ENCODE assay signal across 16 cellular contexts in the genomic region with DNA sequence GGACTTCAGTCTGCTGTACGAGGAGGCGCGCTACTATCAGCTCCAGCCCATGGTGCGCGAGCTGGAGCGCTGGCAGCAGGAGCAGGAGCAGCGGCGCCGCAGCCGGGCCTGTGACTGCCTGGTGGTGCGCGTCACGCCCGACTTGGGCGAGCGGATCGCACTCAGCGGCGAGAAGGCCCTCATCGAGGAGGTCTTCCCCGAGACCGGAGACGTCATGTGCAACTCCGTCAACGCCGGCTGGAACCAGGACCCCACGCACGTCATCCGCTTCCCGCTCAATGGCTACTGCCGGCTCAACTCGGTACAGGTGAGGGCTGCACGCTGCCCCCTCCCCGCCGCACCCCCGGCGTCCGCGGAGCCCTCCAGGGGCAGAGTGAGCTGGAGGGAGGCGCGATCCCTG. TPM values are rescaled to one million over a fixed set of nuclear protein-coding genes. Genes with fewer than 3 reads are reported as not detected.
DNase-seq lines count a peak whose midpoint lies in the region; ATAC-seq and TF ChIP-seq lines count a peak whose summit lies in the region.
"Had no signal": no experiment of that assay in that cellular context is flagged by ENCODE, and none has a peak within 500 bp of the region (broad histone marks: within the 10 kb centered on the region; RNA-seq: fewer than 3 reads in every experiment).

No MANE protein-coding gene starts in this region.

- ATAC-seq in upper lobe of right lung, result no peak
- no peak for ATAC-seq in GM18520 (IDR thresholded peaks at IDR 0.05; ENCODE audit: unreplicated experiment)
- ATAC-seq in stimulated activated naive CD8-positive, alpha-beta T cell treated with anti-CD3 and anti-CD28 coated beads, Interleukin-15, Interleukin-2, amounts not matched to agents 100 U/mL and 50 U/mL, for 24 hours, result no peak
- ATAC-seq: HepG2 had no signal

- no peaks in the 10 kb centered on the region for H3K27me3 ChIP-seq in right atrium auricular region
- no peaks in the 10 kb centered on the region for H3K27me3 ChIP-seq in osteoblast (ENCODE audit: insufficient read depth, low read length)
- no peaks in the 10 kb centered on the region for H3K27me3 ChIP-seq in upper lobe of right lung

- intact Hi-C loops in cardiac septum (cut with DNase I) (no loop called here), upper lobe of right lung (cut with DNase I) (no loop called here)

- no peak for TF ChIP-seq CTCF in right atrium auricular region (IDR thresholded peaks at IDR 0.05)
- no peak for TF ChIP-seq CTCF in chondrocyte (IDR thresholded peaks at IDR 0.05)
- TF ChIP-seq CTCF in osteoblast (IDR thresholded peaks at IDR 0.05; ENCODE audit: extremely low read depth, low read depth, low read length), result no peak
- no peak for TF ChIP-seq CTCF in upper lobe of right lung (IDR thresholded peaks at IDR 0.05)

- peaks cover 22% of the 10 kb centered on the region for H3K4me1 Mint-ChIP-seq in chondrocyte (ENCODE audit: low read depth)
- H3K4me1 Mint-ChIP-seq: B cell had no signal

- no peaks in the 10 kb centered on the region for H3K27me3 Mint-ChIP-seq in chondrocyte (ENCODE audit: low read depth)
- H3K27me3 Mint-ChIP-seq: B cell; CD4-positive, alpha-beta memory T cell had no signal

- H3K4me3 Mint-ChIP-seq in chondrocyte (ENCODE audit: unreplicated experiment), result no peak overlapping the region
- H3K4me3 Mint-ChIP-seq: B cell; CD4-positive, alpha-beta memory T cell; HFFc6 had no signal

- no peaks in the 10 kb centered on the region for H3K9me3 ChIP-seq in right atrium auricular region
- H3K9me3 ChIP-seq in osteoblast (ENCODE audit: low read depth, low read length), result no peaks in the 10 kb centered on the region
- no peaks in the 10 kb centered on the region for H3K9me3 ChIP-seq in upper lobe of right lung

- H3K4me2 ChIP-seq in osteoblast (ENCODE audit: insufficient read depth, low read length), result no peak overlapping the region

- no peak overlapping the region for H2AFZ ChIP-seq in osteoblast (ENCODE audit: low read length)

- H3K36me3 ChIP-seq in right atrium auricular region (peaks cover 15% of the 10 kb centered on the region), osteoblast (ENCODE audit: insufficient read depth, low read length) (peaks cover 8% of the 10 kb centered on the region), upper lobe of right lung (peaks cover 41% of the 10 kb centered on the region)

- H3K79me2 ChIP-seq in osteoblast (ENCODE audit: insufficient read depth, low read length), result no peaks in the 10 kb centered on the region

- peak; percentile 58 for DNase-seq in cardiac septum (ENCODE audit: low spot score)
- no peak for DNase-seq in right atrium auricular region (ENCODE audit: low spot score)
- DNase-seq in chondrocyte (ENCODE audit: low spot score), result peak; percentile 89
- DNase-seq in osteoblast (ENCODE audit: insufficient read length, low spot score, missing footprints), result peak; percentile 62
- peak; percentile 55 for DNase-seq in upper lobe of right lung
- no peak for DNase-seq in stimulated activated naive CD8-positive, alpha-beta T cell treated with anti-CD3 and anti-CD28 coated beads, Interleukin-15, Interleukin-2, amounts not matched to agents 100 U/mL and 50 U/mL, for 24 hours
- DNase-seq: C1 segment of cervical spinal cord; CD4-positive, alpha-beta memory T cell; COR-L47; DMS153; DMS79 treated with DMSO at 0.1 percent for 48 hours; HCEC 1CT; HFFc6 had no signal

- peaks cover 0 to 9% of the 10 kb centered on the region in 2 donors for H3K4me1 ChIP-seq in right atrium auricular region
- peaks cover 4% of the 10 kb centered on the region for H3K4me1 ChIP-seq in osteoblast (ENCODE audit: insufficient read depth, low read length)
- H3K4me1 ChIP-seq in upper lobe of right lung, result peaks cover 13% of the 10 kb centered on the region

- peaks cover 24% of the 10 kb centered on the region for H3K36me3 Mint-ChIP-seq in chondrocyte (ENCODE audit: low read depth)

- peaks cover 8% of the 10 kb centered on the region for H4K20me1 ChIP-seq in osteoblast (ENCODE audit: insufficient read depth, low read length)

- H3K27ac ChIP-seq in right atrium auricular region, result no peak overlapping the region
- H3K27ac ChIP-seq in osteoblast (ENCODE audit: low read depth, low read length), result no peak overlapping the region
- H3K27ac ChIP-seq in upper lobe of right lung, result no peak overlapping the region

- H3K9me3 Mint-ChIP-seq in chondrocyte (ENCODE audit: low read depth), result no peaks in the 10 kb centered on the region
- H3K9me3 Mint-ChIP-seq: CD4-positive, alpha-beta memory T cell; HFFc6 had no signal

- H3K4me3 ChIP-seq in right atrium auricular region (no peak overlapping the region), osteoblast (ENCODE audit: insufficient read depth, low read length) (no peak overlapping the region), upper lobe of right lung (no peak overlapping the region)

- no peak overlapping the region for H3K27ac Mint-ChIP-seq in chondrocyte (ENCODE audit: unreplicated experiment)
- H3K27ac Mint-ChIP-seq: B cell; CD4-positive, alpha-beta memory T cell; HFFc6 had no signal

RNA-seq across cellular contexts. Expression of gene KCTD15, which starts 14.6 kb away (rescaled TPM):
- total RNA-seq in cardiac septum (20.2 TPM), right atrium auricular region (10 to 100 TPM in 1 of 2 donors, 1 to 10 TPM in 1; 8.6 to 24.4 TPM), chondrocyte (48.1 to 64.2 TPM (median 60.7 TPM) in 3 replicates), osteoblast (39.5 and 55.7 TPM in 2 replicates), upper lobe of right lung (48.7 TPM)

Comparison
In these comparisons a context has a peak if more than half of its experiments do, and no peak if none do; other contexts are left out.
1. DNase-seq: peak in cardiac septum (single experiment), chondrocyte (single experiment), osteoblast (single experiment) and upper lobe of right lung (single experiment); none in right atrium auricular region (single experiment) and stimulated activated naive CD8-positive, alpha-beta T cell treated with anti-CD3 and anti-CD28 coated beads, Interleukin-15, Interleukin-2, amounts not matched to agents 100 U/mL and 50 U/mL, for 24 hours (single experiment).